In genomic region chr17:20010886-20011402, GRCh38 we compare ENCODE assay signal across 12 cellular contexts. TPM values are rescaled to one million over a fixed set of nuclear protein-coding genes. Genes with fewer than 3 reads are reported as not detected.
A peak's percentile ranks its signal among the peaks of the same experiment; 100 is the strongest.
DNase-seq lines count a peak whose midpoint lies in the region; ATAC-seq and TF ChIP-seq lines count a peak whose summit lies in the region.
"Had no signal": no experiment of that assay in that cellular context is flagged by ENCODE, and none has a peak within 500 bp of the region (broad histone marks: within the 10 kb centered on the region; RNA-seq: fewer than 3 reads in every experiment).

No MANE protein-coding gene starts in this region.

- H3K4me3 Mint-ChIP-seq in CD8-positive, alpha-beta memory T cell: peak overlapping the region; percentile 62 to 94 (median 87)
- peak overlapping the region; percentile 89 for H3K4me3 Mint-ChIP-seq in natural killer cell

- H3K27ac Mint-ChIP-seq in CD8-positive, alpha-beta memory T cell: no peak overlapping the region
- H3K27ac Mint-ChIP-seq in natural killer cell: no peak overlapping the region

- no peaks in the 10 kb centered on the region for H3K9me3 ChIP-seq in CD8-positive, alpha-beta memory T cell (ENCODE audit: low read length)
- H3K9me3 ChIP-seq in HEK293 (ENCODE audit: control insufficient read depth, insufficient read depth, low read depth, low read length): no peaks in the 10 kb centered on the region
- no peaks in the 10 kb centered on the region for H3K9me3 ChIP-seq in psoas muscle
- no peaks in the 10 kb centered on the region for H3K9me3 ChIP-seq in mammary epithelial cell (replicated peaks; ENCODE audit: insufficient read depth, low read length)
- H3K9me3 ChIP-seq: colonic mucosa, stomach had no signal

- H3K36me3 Mint-ChIP-seq in CD8-positive, alpha-beta memory T cell: no peaks in the 10 kb centered on the region
- no peaks in the 10 kb centered on the region for H3K36me3 Mint-ChIP-seq in natural killer cell

- intact Hi-C loops in natural killer cell (cut with micrococcal nuclease): no loop called here
- intact Hi-C loops in psoas muscle (cut with DNase I): no loop called here
- intact Hi-C loops in mammary epithelial cell (cut with micrococcal nuclease): loop anchor here (1.0 kb wide), 1 partner anchor 84 kb away; no protein-coding TSS in a partner anchor

- POLR2A ChIA-PET in CD8-positive, alpha-beta memory T cell (lab: Charles Lee): no interaction called here
- POLR2A ChIA-PET in HEK293 (lab: Yijun Ruan, JAX): interaction anchor here (1.2 kb wide), 2 partner anchors 18 to 84 kb away, joined by 5 to 20 read pairs; no protein-coding TSS in a partner anchor

- dilution Hi-C loops in mammary epithelial cell (cut with HindIII; ENCODE audit: low sequenced_read_pairs): no loop called here

- H3K27me3 Mint-ChIP-seq in CD8-positive, alpha-beta memory T cell: peaks cover 27 to 54% of the 10 kb centered on the region in 2 donors
- peaks cover 43 to 66% of the 10 kb centered on the region in 2 donors for H3K27me3 Mint-ChIP-seq in natural killer cell (ENCODE audit: low read depth in 2 of 2)

- 63 to 83% (median 76%) methylated on average over 1 of the region's 1 CpG for WGBS in psoas muscle, 3 donors
- WGBS in mammary epithelial cell (ENCODE audit: low coverage, missing lambda C conversion rate): 60% methylated on average over 1 of the region's 1 CpG

- BruUV-seq in mammary epithelial cell (replicated peaks; lab: Mats Ljungman, UMichigan): no TSS peak

- H3K79me2 ChIP-seq in mammary epithelial cell (ENCODE audit: insufficient read depth, low read length): no peaks in the 10 kb centered on the region

- H4K20me1 ChIP-seq in mammary epithelial cell (ENCODE audit: insufficient read depth, low read length): no peaks in the 10 kb centered on the region

- in situ Hi-C loops in mammary epithelial cell (cut with MboI; ENCODE audit: low sequenced_read_pairs in 2 of 2): no loop called here

- no peak overlapping the region for H2AFZ ChIP-seq in mammary epithelial cell (ENCODE audit: low read depth, low read length)

- peaks cover 12% of the 10 kb centered on the region for H3K4me1 ChIP-seq in CD8-positive, alpha-beta memory T cell (ENCODE audit: insufficient read depth, low read length)
- peaks cover 12% of the 10 kb centered on the region for H3K4me1 ChIP-seq in HEK293 (ENCODE audit: control insufficient read depth, insufficient read depth, low read length)
- H3K4me1 ChIP-seq in psoas muscle: peaks cover 4% of the 10 kb centered on the region
- H3K4me1 ChIP-seq in mammary epithelial cell (ENCODE audit: insufficient read depth, low read length): peaks cover 16% of the 10 kb centered on the region

- no peaks in the 10 kb centered on the region for H3K9me3 Mint-ChIP-seq in CD8-positive, alpha-beta memory T cell
- no peaks in the 10 kb centered on the region for H3K9me3 Mint-ChIP-seq in natural killer cell

- H3K36me3 ChIP-seq in CD8-positive, alpha-beta memory T cell (ENCODE audit: insufficient read depth, low read length): no peaks in the 10 kb centered on the region
- no peaks in the 10 kb centered on the region; a peak in 1 of 3 replicates for H3K36me3 ChIP-seq in HEK293 (ENCODE audit: control insufficient read depth in 2 of 2, insufficient read depth in 1 of 2, low read length in 2 of 2)
- H3K36me3 ChIP-seq in psoas muscle (ENCODE audit: insufficient read depth in 1 of 2, low read depth in 1 of 2): no peaks in the 10 kb centered on the region
- H3K36me3 ChIP-seq in mammary epithelial cell (ENCODE audit: insufficient read depth, low read length): no peaks in the 10 kb centered on the region
- H3K36me3 ChIP-seq: colonic mucosa, stomach had no signal

- ATAC-seq in natural killer cell: no peak
- ATAC-seq in psoas muscle: no peak

- no peak for DNase-seq in CD8-positive, alpha-beta memory T cell
- DNase-seq in natural killer cell: no peak
- no peak for DNase-seq in stimulated activated CD4-positive, alpha-beta T cell treated with anti-CD3 and anti-CD28 coated beads, Interleukin-4, amount 100 ng/mL, for 1 hour
- no peak for DNase-seq in psoas muscle
- DNase-seq in mammary epithelial cell: no peak
- DNase-seq in stimulated activated CD4-positive, alpha-beta T cell treated with anti-CD3 and anti-CD28 coated beads, Interleukin-12 subunit alpha, Interleukin-12 subunit beta, amount 100 ng/mL, for 4 hours: no peak
- DNase-seq: activated effector memory CD4-positive, alpha-beta T cell treated with Interleukin-2 at 50 U/mL for 16 hours; colonic mucosa; GOT3; stomach had no signal

- H3K27ac ChIP-seq in CD8-positive, alpha-beta memory T cell (ENCODE audit: low read depth, low read length): no peak overlapping the region
- H3K27ac ChIP-seq in HEK293 (ENCODE audit: extremely low read depth, low read depth, low read length) (peak overlapping the region; percentile 72; the same call in 1 of the 2 replicates), angular gyrus (ENCODE audit: low read depth, low read length) (peak overlapping the region; percentile 92), psoas muscle (no peak overlapping the region), mammary epithelial cell (ENCODE audit: insufficient read depth, low read depth, low read length) (no peak overlapping the region)
- H3K27ac ChIP-seq: colonic mucosa had no signal

- no peak overlapping the region for H3K4me2 ChIP-seq in mammary epithelial cell (ENCODE audit: insufficient read depth, low read depth, low read length)

- CTCF ChIA-PET in CD8-positive, alpha-beta memory T cell (lab: Charles Lee): interaction anchor here (1.0 to 2.8 kb wide), 5 partner anchors 18 to 102 kb away, joined by 3 to 13 read pairs (median 4); partner anchors contain the start of gene AKAP10
- CTCF ChIA-PET in HEK293 (lab: Yijun Ruan, JAX): interaction anchor here (0.7 to 6.3 kb wide), 14 partner anchors 10 to 934 kb away, joined by 3 to 68 read pairs (median 6); no protein-coding TSS in a partner anchor
- CTCF ChIA-PET in mammary epithelial cell (lab: Charles Lee; ENCODE audit: low non-redundant PET): no interaction called here

- TF ChIP-seq CTCF in HEK293 (tag by site-specific recombination; IDR thresholded peaks at IDR 0.05): no peak
- TF ChIP-seq CTCF in natural killer cell (IDR thresholded peaks at IDR 0.05): no peak
- TF ChIP-seq CTCF in psoas muscle (IDR thresholded peaks at IDR 0.05): no peak
- TF ChIP-seq CTCF in mammary epithelial cell (conservative IDR thresholded peaks at IDR 0.05 in 1 of 2, IDR thresholded peaks at IDR 0.05 in 1 of 2; ENCODE audit: extremely low read depth in 1 of 2, insufficient read depth in 1 of 2, low read depth in 1 of 2, low read length in 2 of 2): no peak

- H3K9ac ChIP-seq in mammary epithelial cell (ENCODE audit: insufficient read depth, low read length): no peak overlapping the region

- H3K4me1 Mint-ChIP-seq in CD8-positive, alpha-beta memory T cell: peaks cover 11 to 15% (median 14%) of the 10 kb centered on the region in 3 donors
- peaks cover 16 to 17% of the 10 kb centered on the region in 2 donors for H3K4me1 Mint-ChIP-seq in natural killer cell

- H3K27me3 ChIP-seq in CD8-positive, alpha-beta memory T cell (ENCODE audit: insufficient read depth, low read length, poor library complexity, severe bottlenecking): peaks cover 4% of the 10 kb centered on the region
- peaks cover 0 to 53% (median 7%) of the 10 kb centered on the region in 3 donors for H3K27me3 ChIP-seq in psoas muscle (ENCODE audit: insufficient read depth in 3 of 3, low read length in 2 of 3)
- peaks cover 2% of the 10 kb centered on the region for H3K27me3 ChIP-seq in mammary epithelial cell (ENCODE audit: insufficient read depth, low read length)

- no peak overlapping the region for H3K4me3 ChIP-seq in CD8-positive, alpha-beta memory T cell (ENCODE audit: low read length)
- H3K4me3 ChIP-seq in HEK293 (ENCODE audit: low read depth, low read length) (peak overlapping the region; percentile 87), psoas muscle (no peak overlapping the region), mammary epithelial cell (replicated peaks in 1 of 3; ENCODE audit: insufficient read depth in 1 of 3, low read depth in 2 of 3, low read length in 3 of 3) (no peak overlapping the region)
- H3K4me3 ChIP-seq: colonic mucosa had no signal

RNA-seq across cellular contexts. Expression of gene SPECC1, which starts 1.8 kb away (rescaled TPM):
- total RNA-seq in CD8-positive, alpha-beta memory T cell: 10 to 100 TPM; 12.5 to 13.4 TPM
- 15.9 TPM for polyA plus RNA-seq in CD8-positive, alpha-beta memory T cell
- total RNA-seq in natural killer cell (10 to 100 TPM; 29.3 to 45.1 (median 37.2) TPM), psoas muscle (10 to 100 TPM in 2 of 4 donors, 1 to 10 TPM in 2; 4.7 to 11.3 (median 9.6) TPM), mammary epithelial cell (100 to 1,000 TPM in 1 of 2 donors, 10 to 100 TPM in 1; 67.1 to 122 TPM)
- polyA plus RNA-seq in psoas muscle (1 to 10 TPM; 2.0 to 2.1 (median 2.0) TPM), mammary epithelial cell (27.4 TPM)
- polyA minus RNA-seq in mammary epithelial cell: 52.7 TPM

RNA-seq across cellular contexts. Expression of gene AKAP10, which starts 33.3 kb away (rescaled TPM):
- 10 to 100 TPM; 31.7 to 32.6 TPM for total RNA-seq in CD8-positive, alpha-beta memory T cell
- 24.1 TPM for polyA plus RNA-seq in CD8-positive, alpha-beta memory T cell
- total RNA-seq in natural killer cell: 10 to 100 TPM; 46.2 to 60.9 (median 48.6) TPM
- total RNA-seq in psoas muscle: 10 to 100 TPM; 11.1 to 16.8 (median 12.9) TPM
- 10 to 100 TPM in 1 of 3 donors, 1 to 10 TPM in 2; 4.2 to 10.7 (median 4.8) TPM for polyA plus RNA-seq in psoas muscle
- total RNA-seq in mammary epithelial cell: 10 to 100 TPM; 23.7 to 30.1 TPM
- polyA plus RNA-seq in mammary epithelial cell: 13.2 TPM
- 26.2 TPM for polyA minus RNA-seq in mammary epithelial cell

Comparison
In these comparisons a context has a peak if more than half of its experiments do, and no peak if none do; other contexts are left out.
1. H3K27ac ChIP-seq: peak in HEK293 (single experiment) and angular gyrus (single experiment); none in CD8-positive, alpha-beta memory T cell (single experiment), psoas muscle (single experiment) and mammary epithelial cell (single experiment).